ENCODE assay signal across 8 cellular contexts in genomic region chr21:44800103-44800502, GRCh38. TPM values are rescaled to one million over a fixed set of nuclear protein-coding genes. Genes with fewer than 3 reads are reported as not detected.
DNase-seq lines count a peak whose midpoint lies in the region; ATAC-seq and TF ChIP-seq lines count a peak whose summit lies in the region.

No MANE protein-coding gene starts in this region.

- BruUV-seq in OCI-LY7 (replicated peaks; lab: Mats Ljungman, UMichigan) = no TSS peak

- peak overlapping the region; percentile 73 for H3K4me2 ChIP-seq in OCI-LY7 (ENCODE audit: low read length)

- no peaks in the 10 kb centered on the region for H3K9me3 Mint-ChIP-seq in central memory CD8-positive, alpha-beta T cell
- no peaks in the 10 kb centered on the region for H3K9me3 Mint-ChIP-seq in natural killer cell treated with Interleukin-12 subunit alpha and Interleukin-12 subunit beta and Interleukin-15 and Interleukin-18, amount 100 ng/mL, for 72 hours

- H3K27ac Mint-ChIP-seq in central memory CD8-positive, alpha-beta T cell (ENCODE audit: low read depth) = no peak overlapping the region
- H3K27ac Mint-ChIP-seq in natural killer cell treated with Interleukin-12 subunit alpha and Interleukin-12 subunit beta and Interleukin-15 and Interleukin-18, amount 100 ng/mL, for 72 hours = peak overlapping the region in 1 of 2 donors; percentile 45

- peaks cover 33% of the 10 kb centered on the region for H3K4me1 ChIP-seq in OCI-LY7 (ENCODE audit: insufficient read depth, low read length, poor library complexity, severe bottlenecking)

- TF ChIP-seq CTCF in OCI-LY7 (conservative IDR thresholded peaks at IDR 0.05; ENCODE audit: low read length) = peak; percentile 91

- no peaks in the 10 kb centered on the region for H3K9me2 ChIP-seq in OCI-LY7 (ENCODE audit: insufficient read depth, low read length)

- peaks cover 72% of the 10 kb centered on the region for H3K79me2 ChIP-seq in OCI-LY7 (ENCODE audit: insufficient read depth, low read depth, low read length)

- peak overlapping the region; percentile 81 for H3K4me3 ChIP-seq in OCI-LY7 (ENCODE audit: low read depth, low read length, poor library complexity, severe bottlenecking)

- intact Hi-C loops in OCI-LY7 (cut with micrococcal nuclease; ENCODE audit: unreplicated experiment) = loop anchor here (2.0 kb wide), 1 partner anchor 73 kb away; the partner anchor contains the start of gene PTTG1IP

- peak; percentile 21 to 55 for DNase-seq in SHP77 (lab: John Stamatoyannopoulos, UW)
- DNase-seq in SHP77 treated with DMSO at 0.1 percent for 48 hours (lab: John Stamatoyannopoulos, UW) = no peak
- DNase-seq in OCI-LY7 (ENCODE audit: low spot score) = peak; percentile 68
- no peak for DNase-seq in central memory CD8-positive, alpha-beta T cell (ENCODE audit: low spot score in 2 of 2)
- DNase-seq in natural killer cell treated with Interleukin-12 subunit alpha and Interleukin-12 subunit beta and Interleukin-15 and Interleukin-18, amount 100 ng/mL, for 72 hours (ENCODE audit: low spot score) = no peak
- DNase-seq in NCI-H1048 (lab: John Stamatoyannopoulos, UW) = no peak
- DNase-seq in activated gamma-delta T cell (lab: John Stamatoyannopoulos, UW) = no peak
- DNase-seq in stimulated activated CD4-positive, alpha-beta T cell treated with anti-CD3 and anti-CD28 coated beads, Interleukin-1b, Interleukin-23, amount 100 ng/mL, for 48 hours = no peak

- CTCF ChIA-PET in OCI-LY7 (lab: Charles Lee; ENCODE audit: unreplicated experiment) = no interaction called here

- H3K27ac ChIP-seq in OCI-LY7 (ENCODE audit: low read depth, low read length, poor library complexity, severe bottlenecking) = peak overlapping the region; percentile 64

- no peak for ATAC-seq in central memory CD8-positive, alpha-beta T cell (replicated peaks; ENCODE audit: extremely low read depth, poor library complexity, severe bottlenecking)
- no peak for ATAC-seq in natural killer cell treated with Interleukin-12 subunit alpha and Interleukin-12 subunit beta and Interleukin-15 and Interleukin-18, amount 100 ng/mL, for 72 hours

- H3K27me3 Mint-ChIP-seq in central memory CD8-positive, alpha-beta T cell = no peaks in the 10 kb centered on the region
- H3K27me3 Mint-ChIP-seq in natural killer cell treated with Interleukin-12 subunit alpha and Interleukin-12 subunit beta and Interleukin-15 and Interleukin-18, amount 100 ng/mL, for 72 hours = no peaks in the 10 kb centered on the region

- no peak overlapping the region for H2AFZ ChIP-seq in OCI-LY7 (ENCODE audit: low read length)

- H3K9me3 ChIP-seq in OCI-LY7 (ENCODE audit: low read length) = no peaks in the 10 kb centered on the region

- H3K4me1 Mint-ChIP-seq in central memory CD8-positive, alpha-beta T cell = peaks cover 50% of the 10 kb centered on the region
- peaks cover 31 to 53% of the 10 kb centered on the region in 2 donors for H3K4me1 Mint-ChIP-seq in natural killer cell treated with Interleukin-12 subunit alpha and Interleukin-12 subunit beta and Interleukin-15 and Interleukin-18, amount 100 ng/mL, for 72 hours (ENCODE audit: low read depth in 2 of 2)

- peaks cover 13% of the 10 kb centered on the region for H4K20me1 ChIP-seq in OCI-LY7 (ENCODE audit: insufficient read depth, low read length)

- POLR2A ChIA-PET in OCI-LY7 (lab: Charles Lee) = interaction anchor here (0.8 to 0.9 kb wide), 2 partner anchors 73 to 136 kb away, joined by 3 to 4 read pairs; no protein-coding TSS in a partner anchor

- peak overlapping the region; percentile 89 for H3K4me3 Mint-ChIP-seq in central memory CD8-positive, alpha-beta T cell
- peak overlapping the region; percentile 94 for H3K4me3 Mint-ChIP-seq in natural killer cell treated with Interleukin-12 subunit alpha and Interleukin-12 subunit beta and Interleukin-15 and Interleukin-18, amount 100 ng/mL, for 72 hours

- peaks cover 21% of the 10 kb centered on the region for H3K36me3 Mint-ChIP-seq in central memory CD8-positive, alpha-beta T cell (ENCODE audit: insufficient read depth)
- H3K36me3 Mint-ChIP-seq in natural killer cell treated with Interleukin-12 subunit alpha and Interleukin-12 subunit beta and Interleukin-15 and Interleukin-18, amount 100 ng/mL, for 72 hours = peaks cover 27% of the 10 kb centered on the region

- peaks cover 79% of the 10 kb centered on the region for H3K36me3 ChIP-seq in OCI-LY7 (ENCODE audit: insufficient read depth, low read length)

RNA-seq across cellular contexts. Expression of gene UBE2G2, which starts 1.5 kb away (rescaled TPM):
- total RNA-seq in OCI-LY7 (2014; rRNA removed; shearing (Covaris generic)) = 104 and 121 TPM in 2 replicates
- 137 and 141 TPM in 2 replicates for total RNA-seq in OCI-LY7 (2022)
- 100 to 1,000 TPM in 1 of 2 donors, 10 to 100 TPM in 1; 89.7 to 164 TPM for total RNA-seq in natural killer cell treated with Interleukin-12 subunit alpha and Interleukin-12 subunit beta and Interleukin-15 and Interleukin-18, amount 100 ng/mL, for 72 hours

RNA-seq across cellular contexts. Expression of gene SUMO3, which starts 17.8 kb away (rescaled TPM):
- 59.5 and 60.3 TPM in 2 replicates for total RNA-seq in OCI-LY7 (2014; rRNA removed; shearing (Covaris generic))
- 85.5 and 94.6 TPM in 2 replicates for total RNA-seq in OCI-LY7 (2022)
- total RNA-seq in natural killer cell treated with Interleukin-12 subunit alpha and Interleukin-12 subunit beta and Interleukin-15 and Interleukin-18, amount 100 ng/mL, for 72 hours = 10 to 100 TPM; 50.1 to 53.9 TPM

Comparison
In these comparisons a context has a peak if more than half of its experiments do, and no peak if none do; other contexts are left out.
1. DNase-seq: peak in SHP77 (2 of 2) and OCI-LY7 (single experiment); none in SHP77 treated with DMSO at 0.1 percent for 48 hours (single experiment), central memory CD8-positive, alpha-beta T cell (0 of 2), natural killer cell treated with Interleukin-12 subunit alpha and Interleukin-12 subunit beta and Interleukin-15 and Interleukin-18, amount 100 ng/mL, for 72 hours (single experiment), NCI-H1048 (single experiment), activated gamma-delta T cell (single experiment) and stimulated activated CD4-positive, alpha-beta T cell treated with anti-CD3 and anti-CD28 coated beads, Interleukin-1b, Interleukin-23, amount 100 ng/mL, for 48 hours (single experiment).